In the genomic region with DNA sequence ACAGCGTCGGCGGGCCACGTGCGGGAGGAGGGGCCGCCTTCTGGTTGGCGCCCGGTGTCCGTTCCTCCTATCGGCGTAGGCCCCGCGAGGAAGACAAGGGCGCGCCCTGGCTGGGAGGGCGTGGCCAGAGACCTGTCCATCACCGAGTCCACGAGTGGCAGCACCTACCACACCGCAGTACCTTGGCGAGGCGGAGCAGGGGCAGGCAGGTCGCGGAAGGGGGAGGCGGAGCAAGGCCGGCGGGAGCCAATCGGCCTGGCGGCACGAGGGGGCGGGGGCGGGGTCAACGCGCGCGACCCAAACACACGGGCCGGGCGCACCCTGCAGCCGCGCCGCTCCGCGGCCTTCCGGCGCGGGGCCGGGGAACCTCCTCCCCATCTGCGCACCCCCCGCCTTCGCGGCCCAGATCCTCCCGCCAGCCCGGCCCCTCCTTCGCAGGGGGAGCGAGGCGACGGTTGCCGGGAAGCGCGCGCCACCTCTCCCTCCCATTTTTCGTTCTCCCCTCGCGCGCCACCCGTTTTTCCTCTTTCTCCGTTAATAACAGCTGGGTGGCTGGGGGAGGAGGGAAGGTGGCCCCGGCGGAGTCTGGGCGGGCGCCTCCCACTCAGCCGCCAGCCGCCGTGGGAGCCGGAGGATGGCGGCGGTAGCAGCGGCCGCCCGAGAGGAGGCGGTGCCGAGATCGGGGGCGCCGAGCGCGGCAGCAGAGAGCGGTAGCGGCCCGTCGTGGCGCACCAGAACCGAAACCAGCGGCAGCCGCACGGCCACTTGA, we compare ENCODE assay signal across 8 cellular contexts. TPM values are rescaled to one million over a fixed set of nuclear protein-coding genes. Genes with fewer than 3 reads are reported as not detected.
DNase-seq lines count a peak whose midpoint lies in the region; ATAC-seq and TF ChIP-seq lines count a peak whose summit lies in the region.

A gene (plus strand): TSS at position 300 of the 769 bp plus-strand sequence. CDS start 761 bp downstream, outside the sequence.

- ATAC-seq in GM18498 (IDR thresholded peaks at IDR 0.05; ENCODE audit: unreplicated experiment) (peak; percentile 88), HG02938 (IDR thresholded peaks at IDR 0.05; ENCODE audit: unreplicated experiment) (peak; percentile 82), T-helper 17 cell (peak; percentile 88), right cardiac atrium (peak; percentile 98)

- H3K27me3 ChIP-seq in right cardiac atrium (ENCODE audit: control insufficient read depth, insufficient read depth) (no peaks in the 10 kb centered on the region), vagina (no peaks in the 10 kb centered on the region)

- no peaks in the 10 kb centered on the region for H3K27me3 Mint-ChIP-seq in T-helper 17 cell

- H3K4me1 Mint-ChIP-seq in T-helper 17 cell = peaks cover 37% of the 10 kb centered on the region

- H3K27ac Mint-ChIP-seq in T-helper 17 cell = peak within 1 kb of the TSS; percentile 92

- intact Hi-C loops in right cardiac atrium (cut with DNase I) (no loop called here), vagina (cut with DNase I) (loop anchor here (10.0 kb wide), 1 partner anchor 110 kb away; no protein-coding TSS in a partner anchor)

- H3K4me3 ChIP-seq in right cardiac atrium (ENCODE audit: low read length) (peak within 1 kb of the TSS; percentile 94), vagina (peak within 1 kb of the TSS; percentile 79 to 96)

- H3K36me3 Mint-ChIP-seq in T-helper 17 cell (ENCODE audit: low read depth) = peaks cover 4% of the 10 kb centered on the region

- peak in 2 of 3 experiments; percentile 25 to 35 for TF ChIP-seq CTCF in vagina (IDR thresholded peaks at IDR 0.05)

- TF ChIP-seq POLR2A in vagina (IDR thresholded peaks at IDR 0.05) = peak in 1 of 2 donors; percentile 80

- peak within 1 kb of the TSS; percentile 90 for H3K4me3 Mint-ChIP-seq in T-helper 17 cell

- no peaks in the 10 kb centered on the region for H3K4me1 ChIP-seq in right cardiac atrium (ENCODE audit: control insufficient read depth, insufficient read depth, low read length)
- H3K4me1 ChIP-seq in vagina = peaks cover 31% of the 10 kb centered on the region

- H3K27ac ChIP-seq in right cardiac atrium (ENCODE audit: low read length) (peak within 1 kb of the TSS; percentile 98), vagina (peak within 1 kb of the TSS; percentile 97)

- H3K36me3 ChIP-seq in vagina = no peaks in the 10 kb centered on the region

- peak; percentile 99 for DNase-seq in NCI-H1694 treated with DMSO at 0.1 percent for 48 hours (lab: John Stamatoyannopoulos, UW)
- peak; percentile 97 to 99 (median 98) for DNase-seq in T-helper 17 cell
- DNase-seq in anterior cingulate cortex (lab: John Stamatoyannopoulos, UW) = peak; percentile 70 to 98 (median 94)
- DNase-seq in right cardiac atrium = peak; percentile 99 to 100 (median 99)
- peak; percentile 95 for DNase-seq in putamen (ENCODE audit: low spot score)
- DNase-seq in vagina (ENCODE audit: extremely low spot score in 2 of 2) = peak; percentile 99 to 100

- no peaks in the 10 kb centered on the region for H3K9me3 ChIP-seq in T-helper 17 cell (ENCODE audit: control insufficient read depth, low read length, poor library complexity, severe bottlenecking)
- H3K9me3 ChIP-seq in right cardiac atrium (ENCODE audit: control insufficient read depth, low read length) = no peaks in the 10 kb centered on the region
- H3K9me3 ChIP-seq in vagina = no peaks in the 10 kb centered on the region

- under 1% methylated on average over 94 of the region's 96 CpGs for WGBS in right cardiac atrium

RNA-seq across cellular contexts. Expression of the gene that starts here (rescaled TPM):
- total RNA-seq in T-helper 17 cell (10 to 100 TPM; 26.8 to 31.6 TPM), right cardiac atrium (1 to 10 TPM; 5.8 to 8.5 (median 7.0) TPM), vagina (21.9 TPM)
- polyA plus RNA-seq in right cardiac atrium = 2.5 TPM

Comparison
In these comparisons a context has a peak if more than half of its experiments do, and no peak if none do; other contexts are left out.
1. Peak in every context shown above with its lines: DNase-seq, ATAC-seq, H3K4me3 ChIP-seq and H3K27ac ChIP-seq.